9 cellular contexts compared by ENCODE assay signal in genomic region chr16:74275031-74275636, GRCh38. TPM values are rescaled to one million over a fixed set of nuclear protein-coding genes. Genes with fewer than 3 reads are reported as not detected.
DNase-seq lines count a peak whose midpoint lies in the region; ATAC-seq and TF ChIP-seq lines count a peak whose summit lies in the region.
"Had no signal": no experiment of that assay in that cellular context is flagged by ENCODE, and none has a peak within 500 bp of the region (broad histone marks: within the 10 kb centered on the region; RNA-seq: fewer than 3 reads in every experiment).

No MANE protein-coding gene starts in this region.

- CTCF ChIA-PET in MCF 10A (lab: Yijun Ruan, JAX), result interaction anchor here (0.6 to 7.2 kb wide), 39 partner anchors 9 to 1470 kb away, joined by 3 to 48 read pairs (median 4); no protein-coding TSS in a partner anchor

- intact Hi-C loops in MCF 10A (cut with micrococcal nuclease), result loop anchor here (1.0 to 10.0 kb wide), 4 partner anchors 211 to 708 kb away; no protein-coding TSS in a partner anchor
- intact Hi-C loops in breast epithelium (cut with DNase I; ENCODE audit: low total_unique reads), result no loop called here
- intact Hi-C loops in left lung (cut with DNase I), result no loop called here

- TF ChIP-seq POLR2A in breast epithelium (IDR thresholded peaks at IDR 0.05) (no peak), erythroblast (IDR thresholded peaks at IDR 0.05; ENCODE audit: low read length) (no peak)

- H3K4me1 ChIP-seq in breast epithelium (no peaks in the 10 kb centered on the region), left lung (no peaks in the 10 kb centered on the region)

- H3K4me1 Mint-ChIP-seq in MCF 10A (ENCODE audit: insufficient read depth, unreplicated experiment) (no peaks in the 10 kb centered on the region), type B pancreatic cell (ENCODE audit: unreplicated experiment) (no peaks in the 10 kb centered on the region)

- no peak overlapping the region for H3K4me3 Mint-ChIP-seq in MCF 10A (ENCODE audit: unreplicated experiment)
- H3K4me3 Mint-ChIP-seq in type B pancreatic cell, result no peak overlapping the region
- H3K4me3 Mint-ChIP-seq: T-helper 1 cell treated with Interleukin-12 subunit alpha and Interleukin-12 subunit beta and Interleukin-4 antibody, amounts not matched to agents 30 μg/mL and 1 μg/mL, for 36 hours had no signal

- H3K9me3 ChIP-seq in breast epithelium (no peaks in the 10 kb centered on the region), left lung (no peaks in the 10 kb centered on the region)

- H3K27ac Mint-ChIP-seq in MCF 10A (ENCODE audit: low read depth, unreplicated experiment) (no peak overlapping the region), type B pancreatic cell (no peak overlapping the region)
- H3K27ac Mint-ChIP-seq: T-helper 1 cell treated with Interleukin-12 subunit alpha and Interleukin-12 subunit beta and Interleukin-4 antibody, amounts not matched to agents 30 μg/mL and 1 μg/mL, for 36 hours had no signal

- H3K36me3 Mint-ChIP-seq in MCF 10A (ENCODE audit: insufficient read depth, unreplicated experiment) (peaks cover 6% of the 10 kb centered on the region), type B pancreatic cell (no peaks in the 10 kb centered on the region)

- DNase-seq in MCF 10A (ENCODE audit: unreplicated experiment) (peak; percentile 24), breast epithelium (ENCODE audit: low spot score in 2 of 2) (no peak), NCI-H460 (ENCODE audit: extremely low read depth, low read depth) (peak; percentile 9), erythroblast (lab: John Stamatoyannopoulos, UW) (peak; percentile 21 to 49), type B pancreatic cell (ENCODE audit: extremely low spot score, unreplicated experiment) (no peak), left lung (no peak)

- POLR2A ChIA-PET in MCF 10A (lab: Yijun Ruan, JAX), result interaction anchor here (0.7 to 2.1 kb wide), 7 partner anchors 12 to 1207 kb away, joined by 3 to 6 read pairs (median 4); no protein-coding TSS in a partner anchor

- H3K9me3 Mint-ChIP-seq in MCF 10A (ENCODE audit: unreplicated experiment), result no peaks in the 10 kb centered on the region
- H3K9me3 Mint-ChIP-seq in type B pancreatic cell, result no peaks in the 10 kb centered on the region

- TF ChIP-seq CTCF in MCF 10A (IDR thresholded peaks at IDR 0.05; ENCODE audit: unreplicated experiment), result peak; percentile 59
- peak in 1 of 3 donors; percentile 16 for TF ChIP-seq CTCF in breast epithelium (IDR thresholded peaks at IDR 0.05)
- TF ChIP-seq CTCF in type B pancreatic cell (conservative IDR thresholded peaks at IDR 0.05), result peak; percentile 86
- peak in 1 of 2 donors; percentile 32 for TF ChIP-seq CTCF in left lung (IDR thresholded peaks at IDR 0.05)

- H3K27ac ChIP-seq in breast epithelium, result no peak overlapping the region
- H3K27ac ChIP-seq in left lung, result no peak overlapping the region

- peaks cover 53% of the 10 kb centered on the region for H3K27me3 Mint-ChIP-seq in MCF 10A (ENCODE audit: insufficient read depth, unreplicated experiment)
- H3K27me3 Mint-ChIP-seq in type B pancreatic cell, result peaks cover 11% of the 10 kb centered on the region

- H3K4me3 ChIP-seq in breast epithelium, result no peak overlapping the region
- no peak overlapping the region for H3K4me3 ChIP-seq in left lung

- no TSS peak for BruUV-seq in MCF 10A (replicated peaks; lab: Mats Ljungman, UMichigan)

- H3K27me3 ChIP-seq in breast epithelium (no peaks in the 10 kb centered on the region), left lung (no peaks in the 10 kb centered on the region)

- H3K36me3 ChIP-seq in breast epithelium, result no peaks in the 10 kb centered on the region
- H3K36me3 ChIP-seq in left lung, result no peaks in the 10 kb centered on the region

- ATAC-seq in GM21360 (IDR thresholded peaks at IDR 0.05; ENCODE audit: unreplicated experiment) (no peak), HG02973 (IDR thresholded peaks at IDR 0.05; ENCODE audit: unreplicated experiment) (no peak), left lung (no peak)

RNA-seq across cellular contexts. Expression of gene PSMD7, which starts 21.5 kb away (rescaled TPM):
- 141 and 172 TPM in 2 replicates for total RNA-seq in MCF 10A (2022)
- total RNA-seq in breast epithelium, result 10 to 100 TPM; 51.5 to 99.9 (median 76.0) TPM
- 115 and 116 TPM in 2 replicates for total RNA-seq in NCI-H460 (2014; rRNA removed; shearing (Covaris generic))
- 129 and 173 TPM in 2 replicates for polyA plus RNA-seq in NCI-H460 (2014; cell fraction: nucleus; rRNA removed)
- total RNA-seq in type B pancreatic cell (ENCODE audit: low replicate concordance), result 91.3 and 98.7 TPM in 2 replicates
- 10 to 100 TPM; 50.8 to 79.4 TPM for total RNA-seq in left lung

Comparison
In these comparisons a context has a peak if more than half of its experiments do, and no peak if none do; other contexts are left out.
1. DNase-seq: peak in MCF 10A (single experiment), NCI-H460 (single experiment) and erythroblast (2 of 2); none in breast epithelium (0 of 2), type B pancreatic cell (single experiment) and left lung (0 of 2).